8 cellular contexts compared by ENCODE assay signal in genomic region chr4:152352645-152353116, GRCh38.
DNase-seq lines count a peak whose midpoint lies in the region; ATAC-seq and TF ChIP-seq lines count a peak whose summit lies in the region.

No MANE protein-coding gene starts in this region.

- H3K27ac ChIP-seq in angular gyrus (ENCODE audit: low read depth, low read length) (peak overlapping the region; percentile 85), right atrium auricular region (peak overlapping the region; percentile 81 to 83)

- peak overlapping the region; percentile 45 to 56 for H3K4me3 ChIP-seq in right atrium auricular region

- no peaks in the 10 kb centered on the region for H3K9me3 ChIP-seq in right atrium auricular region

- no peaks in the 10 kb centered on the region for H3K36me3 ChIP-seq in right atrium auricular region

- H3K27me3 ChIP-seq in right atrium auricular region = no peaks in the 10 kb centered on the region

- ATAC-seq in GM18508 (IDR thresholded peaks at IDR 0.05; ENCODE audit: insufficient read depth, unreplicated experiment) (peak; percentile 59), HG03095 (IDR thresholded peaks at IDR 0.05; ENCODE audit: unreplicated experiment) (peak; percentile 76)

- DNase-seq in 8988T (peak; percentile 4), NCI-H2196 treated with DMSO at 0.1 percent for 48 hours (lab: John Stamatoyannopoulos, UW; ENCODE audit: unreplicated experiment) (peak; percentile 60), right atrium auricular region (ENCODE audit: low spot score) (peak; percentile 62), putamen (ENCODE audit: low spot score) (peak; percentile 80), KG1 (lab: John Stamatoyannopoulos, UW) (no peak)

- H3K4me1 ChIP-seq in right atrium auricular region = peaks cover 0 to 6% of the 10 kb centered on the region in 2 donors

- peak in 1 of 2 donors; percentile 10 for TF ChIP-seq CTCF in right atrium auricular region (IDR thresholded peaks at IDR 0.05)
